In genomic region chr20:54148947-54149764, GRCh38 we compare ENCODE assay signal across 1 cellular context.
TF ChIP-seq lines count a peak whose summit lies in the region.

No MANE protein-coding gene starts in this region.

TF ChIP-seq in HepG2, 621 proteins besides CTCF, POLR2A, EP300 and RAD21 (continued from another document and continues in another):
- TF ChIP-seq CENPX (CRISPR knock-in tag; IDR thresholded peaks at IDR 0.05) (no peak), CSRNP2 (CRISPR knock-in tag; conservative IDR thresholded peaks at IDR 0.05; ENCODE audit: low read depth) (no peak), ATM (IDR thresholded peaks at IDR 0.05; ENCODE audit: borderline replicate concordance) (no peak), ZNF639 (CRISPR knock-in tag; conservative IDR thresholded peaks at IDR 0.05) (no peak), CHCHD3 (CRISPR knock-in tag; IDR thresholded peaks at IDR 0.05) (no peak), THAP9 (CRISPR knock-in tag; IDR thresholded peaks at IDR 0.05; ENCODE audit: borderline replicate concordance) (no peak), ZBTB43 (CRISPR knock-in tag; conservative IDR thresholded peaks at IDR 0.05) (no peak), ZNF704 (CRISPR knock-in tag; IDR thresholded peaks at IDR 0.05; ENCODE audit: borderline replicate concordance) (no peak), FOXM1 (CRISPR knock-in tag; IDR thresholded peaks at IDR 0.05) (no peak), POGK (CRISPR knock-in tag; conservative IDR thresholded peaks at IDR 0.05) (no peak), SRSF1 (optimal IDR thresholded peaks at IDR 0.05; ENCODE audit: low read depth, low read length) (no peak), TEAD3 (CRISPR knock-in tag; optimal IDR thresholded peaks at IDR 0.05; ENCODE audit: borderline replicate concordance) (no peak), AKNA (CRISPR knock-in tag; IDR thresholded peaks at IDR 0.05; ENCODE audit: borderline replicate concordance) (no peak), PITX1 (CRISPR knock-in tag; IDR thresholded peaks at IDR 0.05) (no peak), HINFP (CRISPR knock-in tag; IDR thresholded peaks at IDR 0.05; ENCODE audit: low read depth) (no peak), SOX13 (IDR thresholded peaks at IDR 0.05) (no peak), SOX13 (CRISPR knock-in tag; conservative IDR thresholded peaks at IDR 0.05 in 1 of 2, IDR thresholded peaks at IDR 0.05 in 1 of 2) (peak in 1 of 2 experiments; percentile 55; a peak in 1 of 4 replicates), HOXA3 (CRISPR knock-in tag; IDR thresholded peaks at IDR 0.05) (no peak), TCF12 (IDR thresholded peaks at IDR 0.05) (no peak), TCF12 (CRISPR knock-in tag; IDR thresholded peaks at IDR 0.05) (no peak), ZNF337 (CRISPR knock-in tag; IDR thresholded peaks at IDR 0.05; ENCODE audit: borderline replicate concordance, low read depth) (no peak), RFX1 (IDR thresholded peaks at IDR 0.05) (0 out of 2 replicates have a peak, but pooled peaks have one; percentile 9), CHD4 (IDR thresholded peaks at IDR 0.05; ENCODE audit: borderline replicate concordance, low read length) (no peak), ZNF710 (CRISPR knock-in tag; IDR thresholded peaks at IDR 0.05; ENCODE audit: borderline replicate concordance) (no peak), TBX3 (IDR thresholded peaks at IDR 0.05; ENCODE audit: borderline replicate concordance) (peak; percentile 33; the same call in 1 of the 2 replicates), E2F5 (CRISPR knock-in tag; conservative IDR thresholded peaks at IDR 0.05) (no peak), SMC3 (IDR thresholded peaks at IDR 0.05; ENCODE audit: low read length) (no peak), THYN1 (CRISPR knock-in tag; IDR thresholded peaks at IDR 0.05; ENCODE audit: borderline replicate concordance, low read depth) (no peak), ZFP36L1 (CRISPR knock-in tag; IDR thresholded peaks at IDR 0.05) (no peak), KLF15 (CRISPR knock-in tag; IDR thresholded peaks at IDR 0.05; ENCODE audit: borderline replicate concordance) (no peak), ZKSCAN5 (CRISPR knock-in tag; IDR thresholded peaks at IDR 0.05) (no peak), CCAR2 (optimal IDR thresholded peaks at IDR 0.05; ENCODE audit: low read depth, low read length) (no peak), ISX (CRISPR knock-in tag; conservative IDR thresholded peaks at IDR 0.05) (no peak), ZNF253 (CRISPR knock-in tag; IDR thresholded peaks at IDR 0.05; ENCODE audit: borderline replicate concordance) (no peak), BATF2 (CRISPR knock-in tag; IDR thresholded peaks at IDR 0.05) (no peak)
